In genomic region chr1:40808909-40809308, GRCh38 we compare ENCODE assay signal across 18 cellular contexts. TPM values are rescaled to one million over a fixed set of nuclear protein-coding genes. Genes with fewer than 3 reads are reported as not detected.
DNase-seq lines count a peak whose midpoint lies in the region; ATAC-seq and TF ChIP-seq lines count a peak whose summit lies in the region.
"Had no signal": no experiment of that assay in that cellular context is flagged by ENCODE, and none has a peak within 500 bp of the region (broad histone marks: within the 10 kb centered on the region; RNA-seq: fewer than 3 reads in every experiment).

No MANE protein-coding gene starts in this region.

- no peaks in the 10 kb centered on the region for H3K36me3 Mint-ChIP-seq in stimulated activated naive CD8-positive, alpha-beta T cell treated with anti-CD3 and anti-CD28 coated beads, Interleukin-15, Interleukin-2, amounts not matched to agents 100 ng/mL and 50 ng/mL, for 24 hours (ENCODE audit: low read depth)
- H3K36me3 Mint-ChIP-seq in dendritic cell treated with granulocyte-macrophage colony-stimulating factor and Interleukin-4, amounts not matched to agents 40 ng/mL and 50 ng/mL, for 4 days (ENCODE audit: low read depth): no peaks in the 10 kb centered on the region
- peaks cover 2% of the 10 kb centered on the region for H3K36me3 Mint-ChIP-seq in effector memory CD8-positive, alpha-beta T cell (ENCODE audit: insufficient read depth)

- H3K27ac Mint-ChIP-seq in stimulated activated naive CD8-positive, alpha-beta T cell treated with anti-CD3 and anti-CD28 coated beads, Interleukin-15, Interleukin-2, amounts not matched to agents 100 ng/mL and 50 ng/mL, for 24 hours: peak overlapping the region; percentile 42
- H3K27ac Mint-ChIP-seq in dendritic cell treated with granulocyte-macrophage colony-stimulating factor and Interleukin-4, amounts not matched to agents 40 ng/mL and 50 ng/mL, for 4 days: peak overlapping the region; percentile 81
- no peak overlapping the region for H3K27ac Mint-ChIP-seq in effector memory CD8-positive, alpha-beta T cell

- H3K79me2 ChIP-seq in OCI-LY3 (ENCODE audit: low read length): no peaks in the 10 kb centered on the region

- peaks cover 22% of the 10 kb centered on the region for H3K4me1 Mint-ChIP-seq in stimulated activated naive CD8-positive, alpha-beta T cell treated with anti-CD3 and anti-CD28 coated beads, Interleukin-15, Interleukin-2, amounts not matched to agents 100 ng/mL and 50 ng/mL, for 24 hours (ENCODE audit: low read depth)
- peaks cover 32% of the 10 kb centered on the region for H3K4me1 Mint-ChIP-seq in dendritic cell treated with granulocyte-macrophage colony-stimulating factor and Interleukin-4, amounts not matched to agents 40 ng/mL and 50 ng/mL, for 4 days (ENCODE audit: low read depth)
- peaks cover 6% of the 10 kb centered on the region in 2 donors for H3K4me1 Mint-ChIP-seq in effector memory CD8-positive, alpha-beta T cell (ENCODE audit: low read depth in 2 of 2)

- H3K36me3 ChIP-seq in OCI-LY3 (replicated peaks; ENCODE audit: low read depth, low read length): peaks cover 6% of the 10 kb centered on the region
- no peaks in the 10 kb centered on the region for H3K36me3 ChIP-seq in upper lobe of right lung
- H3K36me3 ChIP-seq: prostate gland had no signal

- no peaks in the 10 kb centered on the region for H3K27me3 Mint-ChIP-seq in stimulated activated naive CD8-positive, alpha-beta T cell treated with anti-CD3 and anti-CD28 coated beads, Interleukin-15, Interleukin-2, amounts not matched to agents 100 ng/mL and 50 ng/mL, for 24 hours
- H3K27me3 Mint-ChIP-seq in dendritic cell treated with granulocyte-macrophage colony-stimulating factor and Interleukin-4, amounts not matched to agents 40 ng/mL and 50 ng/mL, for 4 days: peaks cover 36% of the 10 kb centered on the region
- H3K27me3 Mint-ChIP-seq in effector memory CD8-positive, alpha-beta T cell: peaks cover 0 to 7% of the 10 kb centered on the region in 2 donors

- H2AFZ ChIP-seq in OCI-LY3 (ENCODE audit: low read depth, low read length): no peak overlapping the region
- H2AFZ ChIP-seq: PC-9 had no signal

- intact Hi-C loops in dendritic cell treated with granulocyte-macrophage colony-stimulating factor and Interleukin-4, amounts not matched to agents 40 ng/mL and 50 ng/mL, for 4 days (cut with micrococcal nuclease): no loop called here
- intact Hi-C loops in upper lobe of right lung (cut with DNase I): no loop called here

- peak overlapping the region; percentile 51 for H3K4me2 ChIP-seq in OCI-LY3 (ENCODE audit: low read length)
- H3K4me2 ChIP-seq: PC-9 had no signal

- H3K4me1 ChIP-seq in OCI-LY3 (ENCODE audit: low read length): peaks cover 22% of the 10 kb centered on the region
- no peaks in the 10 kb centered on the region for H3K4me1 ChIP-seq in upper lobe of right lung
- H3K4me1 ChIP-seq: body of pancreas, prostate gland had no signal

- DNase-seq in stimulated activated naive CD8-positive, alpha-beta T cell treated with anti-CD3 and anti-CD28 coated beads, Interleukin-15, Interleukin-2, amounts not matched to agents 100 U/mL and 50 U/mL, for 24 hours: no peak
- DNase-seq in upper lobe of right lung (no peak), SK-N-DZ (ENCODE audit: low spot score) (no peak), KG1 (lab: John Stamatoyannopoulos, UW) (no peak)
- no peak for DNase-seq in effector memory CD8-positive, alpha-beta T cell
- DNase-seq: body of pancreas; EL; hypothalamus; NCI-H1930; NCI-H524; PC-9; stimulated activated CD4-positive, alpha-beta T cell treated with anti-CD3 and anti-CD28 coated beads, Interleukin-12 subunit alpha, Interleukin-12 subunit beta, amount 100 ng/mL, for 4 hours had no signal

- ATAC-seq in stimulated activated naive CD8-positive, alpha-beta T cell treated with anti-CD3 and anti-CD28 coated beads, Interleukin-15, Interleukin-2, amounts not matched to agents 100 U/mL and 50 U/mL, for 24 hours: no peak
- peak; percentile 43 for ATAC-seq in upper lobe of right lung
- no peak for ATAC-seq in effector memory CD8-positive, alpha-beta T cell (replicated peaks)
- ATAC-seq: body of pancreas had no signal

- H3K4me3 ChIP-seq in OCI-LY3 (ENCODE audit: low read length): peak overlapping the region; percentile 33; the same call in 1 of the 2 replicates
- no peak overlapping the region for H3K4me3 ChIP-seq in upper lobe of right lung
- H3K4me3 ChIP-seq: body of pancreas, PC-9, prostate gland had no signal

- no peaks in the 10 kb centered on the region for H3K27me3 ChIP-seq in OCI-LY3 (ENCODE audit: low read depth, low read length)
- no peaks in the 10 kb centered on the region for H3K27me3 ChIP-seq in upper lobe of right lung
- H3K27me3 ChIP-seq: body of pancreas had no signal

- H3K9me3 ChIP-seq in OCI-LY3 (ENCODE audit: insufficient read depth, low read length) (no peaks in the 10 kb centered on the region), upper lobe of right lung (no peaks in the 10 kb centered on the region)
- H3K9me3 ChIP-seq: body of pancreas, prostate gland had no signal

- no peaks in the 10 kb centered on the region for H3K9me3 Mint-ChIP-seq in stimulated activated naive CD8-positive, alpha-beta T cell treated with anti-CD3 and anti-CD28 coated beads, Interleukin-15, Interleukin-2, amounts not matched to agents 100 ng/mL and 50 ng/mL, for 24 hours
- H3K9me3 Mint-ChIP-seq in dendritic cell treated with granulocyte-macrophage colony-stimulating factor and Interleukin-4, amounts not matched to agents 40 ng/mL and 50 ng/mL, for 4 days: peaks cover 10% of the 10 kb centered on the region
- H3K9me3 Mint-ChIP-seq in effector memory CD8-positive, alpha-beta T cell: no peaks in the 10 kb centered on the region

- peak overlapping the region; percentile 31; the same call in 1 of the 2 replicates for H3K9ac ChIP-seq in OCI-LY3 (ENCODE audit: low read length)

- TF ChIP-seq CTCF in OCI-LY3 (IDR thresholded peaks at IDR 0.05; ENCODE audit: low read depth, low read length): no peak
- TF ChIP-seq CTCF in upper lobe of right lung (IDR thresholded peaks at IDR 0.05): no peak

- no peak overlapping the region for H3K4me3 Mint-ChIP-seq in stimulated activated naive CD8-positive, alpha-beta T cell treated with anti-CD3 and anti-CD28 coated beads, Interleukin-15, Interleukin-2, amounts not matched to agents 100 ng/mL and 50 ng/mL, for 24 hours
- no peak overlapping the region for H3K4me3 Mint-ChIP-seq in dendritic cell treated with granulocyte-macrophage colony-stimulating factor and Interleukin-4, amounts not matched to agents 40 ng/mL and 50 ng/mL, for 4 days
- no peak overlapping the region for H3K4me3 Mint-ChIP-seq in effector memory CD8-positive, alpha-beta T cell

- H4K20me1 ChIP-seq in OCI-LY3 (ENCODE audit: insufficient read depth, low read length): no peaks in the 10 kb centered on the region

- peak overlapping the region; percentile 78 for H3K27ac ChIP-seq in OCI-LY3 (ENCODE audit: low read length)
- H3K27ac ChIP-seq in upper lobe of right lung: no peak overlapping the region
- H3K27ac ChIP-seq: body of pancreas, C4-2B, PC-9, prostate gland had no signal

RNA-seq across cellular contexts. Expression of gene KCNQ4, which starts 25.3 kb away (rescaled TPM):
- 0.96 TPM for total RNA-seq in upper lobe of right lung
- 2.5 and 2.6 TPM in 2 replicates for polyA plus RNA-seq in SK-N-DZ (2014; cell fraction: cytosol; rRNA removed)
- polyA plus RNA-seq in SK-N-DZ (2014; cell fraction: nucleus; rRNA removed): 4.0 and 4.4 TPM in 2 replicates
- total RNA-seq: dermis microvascular lymphatic vessel endothelial cell had no signal

RNA-seq across cellular contexts. Expression of gene CITED4, which starts 53.3 kb away (rescaled TPM):
- 23.2 TPM for total RNA-seq in upper lobe of right lung
- polyA plus RNA-seq in SK-N-DZ (2014; cell fraction: cytosol; rRNA removed): 5.2 and 9.1 TPM in 2 replicates
- 3.8 and 5.3 TPM in 2 replicates for polyA plus RNA-seq in SK-N-DZ (2014; cell fraction: nucleus; rRNA removed)

Comparison
In these comparisons a context has a peak if more than half of its experiments do, and no peak if none do; other contexts are left out.
1. H3K27ac Mint-ChIP-seq: peak in stimulated activated naive CD8-positive, alpha-beta T cell treated with anti-CD3 and anti-CD28 coated beads, Interleukin-15, Interleukin-2, amounts not matched to agents 100 ng/mL and 50 ng/mL, for 24 hours (single experiment) and dendritic cell treated with granulocyte-macrophage colony-stimulating factor and Interleukin-4, amounts not matched to agents 40 ng/mL and 50 ng/mL, for 4 days (single experiment); none in effector memory CD8-positive, alpha-beta T cell (0 of 2).